ENCODE assay signal across 24 cellular contexts in genomic region chr9:81621111-81621510, GRCh38.
DNase-seq lines count a peak whose midpoint lies in the region; TF ChIP-seq lines count a peak whose summit lies in the region.
"Had no signal": no experiment of that assay in that cellular context is flagged by ENCODE, and none has a peak within 500 bp of the region (broad histone marks: within the 10 kb centered on the region; RNA-seq: fewer than 3 reads in every experiment).

No MANE protein-coding gene starts in this region.

- no peak overlapping the region for H3K4ac ChIP-seq in mesendoderm (ENCODE audit: low read depth, low read length)

- H3K79me1 ChIP-seq in mesendoderm (ENCODE audit: low read length) = peaks cover 8% of the 10 kb centered on the region

- DNase-seq in SK-MEL-5 (ENCODE audit: low read depth, low spot score) (peak; percentile 96), mesendoderm (no peak), uterus (no peak), AML-193 (lab: John Stamatoyannopoulos, UW) (no peak), T-helper 9 cell (no peak)
- no peak for DNase-seq in T-helper 2 cell treated with Interferon-gamma antibody and Interleukin-4, amounts not matched to agents 5 μg/mL and 100 μg/mL, for 36 hours (ENCODE audit: low spot score)
- DNase-seq: activated CD4-positive, alpha-beta T cell treated with anti-CD3 and anti-CD28 coated beads for 1 hour; activated CD8-positive, alpha-beta T cell treated with anti-CD3 and anti-CD28 coated beads, Interleukin-2, amount 10 ng/mL, durations not matched to agents 7 days and 5 days; activated effector memory CD4-positive, alpha-beta T cell treated with Interleukin-2 at 50 U/mL for 16 hours; activated naive CD8-positive, alpha-beta T cell treated with anti-CD3 and anti-CD28 coated beads, Interleukin-2, amount 10 ng/mL, durations not matched to agents 7 days and 5 days; activated T-cell treated with anti-CD3 and anti-CD28 coated beads for 4 hours; CD8-positive, alpha-beta T cell; central memory CD4-positive, alpha-beta T cell; kidney glomerular epithelial cell; NCI-H1048; NCI-H2029; SHP77; sigmoid colon; stimulated activated CD4-positive, alpha-beta T cell treated with anti-CD3 and anti-CD28 coated beads, Interleukin-15, amount 100 ng/mL, for 24 hours; stimulated activated naive CD8-positive, alpha-beta T cell treated with anti-CD3 and anti-CD28 coated beads, Interleukin-15, Interleukin-2, amounts not matched to agents 100 U/mL and 50 U/mL, for 24 hours had no signal

- H3K36me3 Mint-ChIP-seq in T-helper 2 cell treated with Interferon-gamma antibody and Interleukin-4, amounts not matched to agents 5 μg/mL and 100 μg/mL, for 36 hours (ENCODE audit: low read depth) = no peaks in the 10 kb centered on the region
- H3K36me3 Mint-ChIP-seq: activated naive CD8-positive, alpha-beta T cell treated with anti-CD3 and anti-CD28 coated beads, Interleukin-2, amount 10 ng/mL, durations not matched to agents 7 days and 5 days; CD8-positive, alpha-beta T cell had no signal

- H3K56ac ChIP-seq in mesendoderm (ENCODE audit: low read length) = no peak overlapping the region

- H2BK15ac ChIP-seq in mesendoderm (replicated peaks; ENCODE audit: low read depth) = no peak overlapping the region

- H3K27ac ChIP-seq in HUES6 (ENCODE audit: low read depth, low read length) (peak overlapping the region; percentile 67), mesendoderm (ENCODE audit: low read depth, low read length) (peak overlapping the region; percentile 61), uterus (peak overlapping the region; percentile 25 to 48)
- H3K27ac ChIP-seq: parathyroid adenoma, sigmoid colon, thoracic aorta had no signal

- H3K9me3 Mint-ChIP-seq in T-helper 2 cell treated with Interferon-gamma antibody and Interleukin-4, amounts not matched to agents 5 μg/mL and 100 μg/mL, for 36 hours = no peaks in the 10 kb centered on the region
- H3K9me3 Mint-ChIP-seq: activated naive CD8-positive, alpha-beta T cell treated with anti-CD3 and anti-CD28 coated beads, Interleukin-2, amount 10 ng/mL, durations not matched to agents 7 days and 5 days; CD8-positive, alpha-beta T cell; dendritic cell treated with granulocyte-macrophage colony-stimulating factor and Interleukin-4, amounts not matched to agents 40 ng/mL and 50 ng/mL, for 4 days had no signal

- peaks cover 38% of the 10 kb centered on the region for H3K36me3 ChIP-seq in HUES6 (ENCODE audit: control insufficient read depth, insufficient read depth, low read length)
- H3K36me3 ChIP-seq in mesendoderm (ENCODE audit: control insufficient read depth, insufficient read depth, low read length) = peaks cover 2% of the 10 kb centered on the region
- no peaks in the 10 kb centered on the region for H3K36me3 ChIP-seq in uterus

- H3K9me3 ChIP-seq in HUES6 (ENCODE audit: control insufficient read depth, insufficient read depth, low read depth, low read length) (no peaks in the 10 kb centered on the region), uterus (no peaks in the 10 kb centered on the region)
- H3K9me3 ChIP-seq: sigmoid colon, thoracic aorta had no signal

- no peak for TF ChIP-seq CTCF in uterus (IDR thresholded peaks at IDR 0.05)

- no CpG with 5 or more reads among the region's 3 CpGs for WGBS in mesendoderm (ENCODE audit: extremely low coverage, insufficient coverage, low lambda C conversion rate)

- H4K5ac ChIP-seq in mesendoderm (ENCODE audit: low read length) = no peak overlapping the region

- H3K4me1 ChIP-seq in HUES6 (ENCODE audit: control insufficient read depth, insufficient read depth, low read length) (peaks cover 40% of the 10 kb centered on the region), mesendoderm (ENCODE audit: control insufficient read depth, low read depth, low read length) (peaks cover 14% of the 10 kb centered on the region), uterus (no peaks in the 10 kb centered on the region)
- H3K4me1 ChIP-seq: parathyroid adenoma had no signal

- no peak overlapping the region for H2BK120ac ChIP-seq in mesendoderm (ENCODE audit: low read depth, low read length)

- H3K18ac ChIP-seq in mesendoderm (ENCODE audit: low read length) = no peak overlapping the region

- no peaks in the 10 kb centered on the region for H3K27me3 ChIP-seq in HUES6 (ENCODE audit: control insufficient read depth, insufficient read depth, low read length)
- H3K27me3 ChIP-seq in mesendoderm (ENCODE audit: insufficient read depth, low read length, poor library complexity) = no peaks in the 10 kb centered on the region
- no peaks in the 10 kb centered on the region for H3K27me3 ChIP-seq in uterus
- H3K27me3 ChIP-seq: sigmoid colon had no signal

- H3K27ac Mint-ChIP-seq in T-helper 2 cell treated with Interferon-gamma antibody and Interleukin-4, amounts not matched to agents 5 μg/mL and 100 μg/mL, for 36 hours = no peak overlapping the region
- H3K27ac Mint-ChIP-seq: activated CD8-positive, alpha-beta T cell treated with anti-CD3 and anti-CD28 coated beads, Interleukin-2, amount 10 ng/mL, durations not matched to agents 7 days and 5 days; activated naive CD8-positive, alpha-beta T cell treated with anti-CD3 and anti-CD28 coated beads, Interleukin-2, amount 10 ng/mL, durations not matched to agents 7 days and 5 days; CD8-positive, alpha-beta T cell; dendritic cell treated with granulocyte-macrophage colony-stimulating factor and Interleukin-4, amounts not matched to agents 40 ng/mL and 50 ng/mL, for 4 days had no signal

- intact Hi-C loops in uterus (cut with DNase I; ENCODE audit: low total_unique reads) = no loop called here

- H2BK5ac ChIP-seq in mesendoderm (ENCODE audit: low read length) = no peak overlapping the region

- no peaks in the 10 kb centered on the region for H3K27me3 Mint-ChIP-seq in T-helper 2 cell treated with Interferon-gamma antibody and Interleukin-4, amounts not matched to agents 5 μg/mL and 100 μg/mL, for 36 hours (ENCODE audit: low read depth)
- H3K27me3 Mint-ChIP-seq: dendritic cell treated with granulocyte-macrophage colony-stimulating factor and Interleukin-4, amounts not matched to agents 40 ng/mL and 50 ng/mL, for 4 days had no signal

- no peak for TF ChIP-seq POLR2A in uterus (IDR thresholded peaks at IDR 0.05)

- H2AK5ac ChIP-seq in mesendoderm (ENCODE audit: low read length) = no peak overlapping the region

- peaks cover 9% of the 10 kb centered on the region for H3K4me1 Mint-ChIP-seq in T-helper 2 cell treated with Interferon-gamma antibody and Interleukin-4, amounts not matched to agents 5 μg/mL and 100 μg/mL, for 36 hours (ENCODE audit: low read depth)

- no peak overlapping the region for H3K23ac ChIP-seq in mesendoderm (ENCODE audit: low read length)

- H3K4me3 Mint-ChIP-seq in T-helper 2 cell treated with Interferon-gamma antibody and Interleukin-4, amounts not matched to agents 5 μg/mL and 100 μg/mL, for 36 hours = no peak overlapping the region
- H3K4me3 Mint-ChIP-seq: activated CD8-positive, alpha-beta T cell treated with anti-CD3 and anti-CD28 coated beads, Interleukin-2, amount 10 ng/mL, durations not matched to agents 7 days and 5 days; activated naive CD8-positive, alpha-beta T cell treated with anti-CD3 and anti-CD28 coated beads, Interleukin-2, amount 10 ng/mL, durations not matched to agents 7 days and 5 days; CD8-positive, alpha-beta T cell; dendritic cell treated with granulocyte-macrophage colony-stimulating factor and Interleukin-4, amounts not matched to agents 40 ng/mL and 50 ng/mL, for 4 days had no signal

- no peak overlapping the region for H4K8ac ChIP-seq in mesendoderm (ENCODE audit: low read depth, low read length)

- no peak overlapping the region for H3K4me3 ChIP-seq in HUES6 (ENCODE audit: low read depth, low read length)
- no peak overlapping the region for H3K4me3 ChIP-seq in mesendoderm (ENCODE audit: low read length)
- no peak overlapping the region for H3K4me3 ChIP-seq in uterus
- H3K4me3 ChIP-seq: sigmoid colon, thoracic aorta had no signal

- H3K79me2 ChIP-seq in mesendoderm (ENCODE audit: control insufficient read depth, insufficient read depth, low read length) = peaks cover 2% of the 10 kb centered on the region
- H3K79me2 ChIP-seq: parathyroid adenoma had no signal

- in situ Hi-C loops in SK-MEL-5 (cut with HindIII; ENCODE audit: low pct_unique_long_range_greater_than_20kb, low sequenced_read_pairs) = no loop called here

- H3K9ac ChIP-seq in HUES6 (ENCODE audit: low read length) (peak overlapping the region; percentile 32), mesendoderm (ENCODE audit: low read length) (no peak overlapping the region)
- H3K9ac ChIP-seq: parathyroid adenoma had no signal

- no peak overlapping the region for H3K4me2 ChIP-seq in mesendoderm (ENCODE audit: low read length)
